8 cellular contexts compared by ENCODE assay signal in genomic region chr20:43590392-43591303, GRCh38. TPM values are rescaled to one million over a fixed set of nuclear protein-coding genes. Genes with fewer than 3 reads are reported as not detected.
DNase-seq lines count a peak whose midpoint lies in the region; ATAC-seq and TF ChIP-seq lines count a peak whose summit lies in the region.

Gene IFT52 (plus strand): TSS chr20:43590937. CDS start chr20:43594699, 3,762 bp downstream.

- H3K27ac ChIP-seq in DOHH2 (ENCODE audit: low read depth, low read length) (peak within 1 kb of the TSS; percentile 53), GM23338 (ENCODE audit: low read depth) (peak within 1 kb of the TSS; percentile 80; the same call in 1 of the 2 replicates), RWPE1 (peak within 1 kb of the TSS; percentile 84)

- CTCF ChIA-PET in RWPE1 (lab: Yijun Ruan, JAX): interaction anchor here (0.7 to 3.1 kb wide), 2 partner anchors 35 to 52 kb away, joined by 3 to 16 read pairs; no protein-coding TSS in a partner anchor

- ATAC-seq in GM23338: peak; percentile 95
- peak; percentile 96 to 99 (median 96) for ATAC-seq in natural killer cell

- H4K20me1 ChIP-seq in DOHH2 (ENCODE audit: control insufficient read depth, insufficient read depth, low read depth, low read length) (no peaks in the 10 kb centered on the region), GM23338 (replicated peaks; ENCODE audit: insufficient read depth) (0 out of 2 replicates have a peak, but pooled peaks cover 3% of the 10 kb centered on the region)

- peaks cover 13% of the 10 kb centered on the region for H3K36me3 Mint-ChIP-seq in GM23338 (ENCODE audit: low read depth)
- peaks cover 9% of the 10 kb centered on the region for H3K36me3 Mint-ChIP-seq in activated T-helper 2 cell treated with anti-CD3 and anti-CD28 coated beads, Interferon-gamma antibody, Interleukin-2, Interleukin-4, amounts not matched to agents 10 μg/mL and 5 μg/mL and 100 μg/mL, durations not matched to agents 14 hours and 24 hours and 36 hours (ENCODE audit: low read depth)
- H3K36me3 Mint-ChIP-seq in natural killer cell: no peaks in the 10 kb centered on the region

- H3K4me3 Mint-ChIP-seq in GM23338: peak within 1 kb of the TSS; percentile 94
- H3K4me3 Mint-ChIP-seq in activated T-helper 2 cell treated with anti-CD3 and anti-CD28 coated beads, Interferon-gamma antibody, Interleukin-2, Interleukin-4, amounts not matched to agents 10 μg/mL and 5 μg/mL and 100 μg/mL, durations not matched to agents 14 hours and 24 hours and 36 hours (ENCODE audit: low read depth): peak within 1 kb of the TSS; percentile 87
- H3K4me3 Mint-ChIP-seq in natural killer cell: peak within 1 kb of the TSS; percentile 95

- no peaks in the 10 kb centered on the region for H3K9me3 Mint-ChIP-seq in GM23338
- no peaks in the 10 kb centered on the region for H3K9me3 Mint-ChIP-seq in activated T-helper 2 cell treated with anti-CD3 and anti-CD28 coated beads, Interferon-gamma antibody, Interleukin-2, Interleukin-4, amounts not matched to agents 10 μg/mL and 5 μg/mL and 100 μg/mL, durations not matched to agents 14 hours and 24 hours and 36 hours
- no peaks in the 10 kb centered on the region for H3K9me3 Mint-ChIP-seq in natural killer cell

- H3K79me2 ChIP-seq in DOHH2 (ENCODE audit: control insufficient read depth, low read length): peaks cover 14% of the 10 kb centered on the region
- H3K79me2 ChIP-seq in GM23338 (replicated peaks; ENCODE audit: insufficient read depth): peaks cover 13% of the 10 kb centered on the region

- H3K4me3 ChIP-seq in DOHH2 (ENCODE audit: low read length): peak within 1 kb of the TSS; percentile 73
- H3K4me3 ChIP-seq in GM23338: peak within 1 kb of the TSS; percentile 84
- peak within 1 kb of the TSS; percentile 91 for H3K4me3 ChIP-seq in LNCaP clone FGC (ENCODE audit: low read depth, low read length)
- H3K4me3 ChIP-seq in fibroblast of mammary gland (ENCODE audit: control insufficient read depth, low read depth, low read length): peak within 1 kb of the TSS; percentile 90

- H3K4me1 Mint-ChIP-seq in GM23338 (peaks cover 8% of the 10 kb centered on the region), natural killer cell (peaks cover 19 to 21% of the 10 kb centered on the region in 2 donors)
- peaks cover 12% of the 10 kb centered on the region for H3K4me1 Mint-ChIP-seq in activated T-helper 2 cell treated with anti-CD3 and anti-CD28 coated beads, Interferon-gamma antibody, Interleukin-2, Interleukin-4, amounts not matched to agents 10 μg/mL and 5 μg/mL and 100 μg/mL, durations not matched to agents 14 hours and 24 hours and 36 hours (ENCODE audit: low read depth)

- no peaks in the 10 kb centered on the region for H3F3A ChIP-seq in DOHH2 (ENCODE audit: control insufficient read depth, insufficient read depth)
- H3F3A ChIP-seq in GM23338 (replicated peaks; ENCODE audit: low read depth): no peaks in the 10 kb centered on the region

- H3K4me2 ChIP-seq in DOHH2 (ENCODE audit: low read length) (peak within 1 kb of the TSS; percentile 77), GM23338 (peak within 1 kb of the TSS; percentile 95)

- peak within 1 kb of the TSS; percentile 98 for H3K27ac Mint-ChIP-seq in GM23338
- H3K27ac Mint-ChIP-seq in activated T-helper 2 cell treated with anti-CD3 and anti-CD28 coated beads, Interferon-gamma antibody, Interleukin-2, Interleukin-4, amounts not matched to agents 10 μg/mL and 5 μg/mL and 100 μg/mL, durations not matched to agents 14 hours and 24 hours and 36 hours: peak within 1 kb of the TSS; percentile 93
- H3K27ac Mint-ChIP-seq in natural killer cell: peak within 1 kb of the TSS; percentile 95 to 97

- POLR2A ChIA-PET in RWPE1 (lab: Yijun Ruan, JAX; ENCODE audit: low non-redundant PET): interaction anchor here (0.5 to 1.0 kb wide), 6 partner anchors 29 to 335 kb away, joined by 3 to 4 read pairs (median 3); no protein-coding TSS in a partner anchor

- H3K9me3 ChIP-seq in DOHH2 (ENCODE audit: control insufficient read depth, insufficient read depth, low read length): no peaks in the 10 kb centered on the region

- no peaks in the 10 kb centered on the region for H3K9me2 ChIP-seq in DOHH2 (replicated peaks; ENCODE audit: control insufficient read depth, low read length)
- no peaks in the 10 kb centered on the region for H3K9me2 ChIP-seq in GM23338 (ENCODE audit: insufficient read depth)

- H3K4me1 ChIP-seq in DOHH2 (ENCODE audit: control insufficient read depth, low read length): peaks cover 14% of the 10 kb centered on the region
- peaks cover 4% of the 10 kb centered on the region; the same call in 1 of the 2 replicates for H3K4me1 ChIP-seq in GM23338 (ENCODE audit: insufficient read depth)

- DNase-seq in GM23338 (ENCODE audit: low spot score): peak; percentile 97
- peak; percentile 80 for DNase-seq in LNCaP clone FGC (ENCODE audit: low read depth)
- DNase-seq in RWPE1 (ENCODE audit: low spot score): peak; percentile 98
- DNase-seq in activated T-helper 2 cell treated with anti-CD3 and anti-CD28 coated beads, Interferon-gamma antibody, Interleukin-2, Interleukin-4, amounts not matched to agents 10 μg/mL and 5 μg/mL and 100 μg/mL, durations not matched to agents 14 hours and 24 hours and 36 hours (ENCODE audit: low spot score): peak; percentile 85
- DNase-seq in fibroblast of mammary gland (ENCODE audit: low read depth): peak; percentile 90
- DNase-seq in natural killer cell: peak; percentile 81
- peak; percentile 89 for DNase-seq in stimulated activated naive CD4-positive, alpha-beta T cell treated with Interleukin-2 at 50 U/mL for 16 hours (lab: John Stamatoyannopoulos, UW)

- peak within 1 kb of the TSS; percentile 93 for H2AFZ ChIP-seq in GM23338

- H3K27me3 ChIP-seq in DOHH2 (ENCODE audit: control insufficient read depth, low read length) (peaks cover 2% of the 10 kb centered on the region; the same call in 1 of the 2 replicates), GM23338 (ENCODE audit: insufficient read depth) (no peaks in the 10 kb centered on the region)

- TF ChIP-seq CTCF in DOHH2 (IDR thresholded peaks at IDR 0.05; ENCODE audit: low read depth, low read length, poor library complexity, severe bottlenecking) (no peak), GM23338 (conservative IDR thresholded peaks at IDR 0.05; ENCODE audit: low read depth in 2 of 2) (no peak), LNCaP clone FGC (IDR thresholded peaks at IDR 0.05; ENCODE audit: control insufficient read depth, extremely low read depth, insufficient read depth) (no peak), RWPE1 (conservative IDR thresholded peaks at IDR 0.05; ENCODE audit: low read depth) (no peak), fibroblast of mammary gland (conservative IDR thresholded peaks at IDR 0.05; ENCODE audit: control insufficient read depth, insufficient read depth, low read depth, low read length) (no peak), natural killer cell (IDR thresholded peaks at IDR 0.05) (no peak)

- H3K36me3 ChIP-seq in DOHH2 (ENCODE audit: control insufficient read depth, low read length) (peaks cover 4% of the 10 kb centered on the region), GM23338 (ENCODE audit: insufficient read depth) (no peaks in the 10 kb centered on the region; the same call in 1 of the 2 replicates)

- H3K27me3 Mint-ChIP-seq in GM23338 (ENCODE audit: insufficient read depth, low read depth, poor library complexity): peaks cover 2% of the 10 kb centered on the region
- H3K27me3 Mint-ChIP-seq in activated T-helper 2 cell treated with anti-CD3 and anti-CD28 coated beads, Interferon-gamma antibody, Interleukin-2, Interleukin-4, amounts not matched to agents 10 μg/mL and 5 μg/mL and 100 μg/mL, durations not matched to agents 14 hours and 24 hours and 36 hours (ENCODE audit: low read depth): peaks cover under 1% of the 10 kb centered on the region
- H3K27me3 Mint-ChIP-seq in natural killer cell (ENCODE audit: low read depth in 2 of 2): peaks cover 0 to 7% of the 10 kb centered on the region in 2 donors

- intact Hi-C loops in activated T-helper 2 cell treated with anti-CD3 and anti-CD28 coated beads, Interferon-gamma antibody, Interleukin-2, Interleukin-4, amounts not matched to agents 10 μg/mL and 5 μg/mL and 100 μg/mL, durations not matched to agents 14 hours and 24 hours and 36 hours (cut with micrococcal nuclease): loop anchor here (1.0 to 5.0 kb wide), 3 partner anchors 76 to 722 kb away; partner anchors contain the start of genes FITM2 and SRSF6
- intact Hi-C loops in natural killer cell (cut with micrococcal nuclease): loop anchor here (2.0 kb wide), 1 partner anchor 134 kb away; the partner anchor contains the start of gene SRSF6

TF ChIP-seq in GM23338, 12 proteins besides CTCF, POLR2A, EP300 and RAD21:
- TF ChIP-seq CREB1 (CRISPR knock-in tag; IDR thresholded peaks at IDR 0.05; ENCODE audit: low read depth) (peak; percentile 91), JUNB (IDR thresholded peaks at IDR 0.05; ENCODE audit: unreplicated experiment) (no peak), POLR2AphosphoS5 (IDR thresholded peaks at IDR 0.05; ENCODE audit: low read depth) (peak; percentile 87)
TF ChIP-seq in GM23338: peak in this region for 2.

RNA-seq across cellular contexts. Expression of gene IFT52, which starts in this region (rescaled TPM):
- total RNA-seq in GM23338 (2014; rRNA removed; shearing (Covaris generic)): 26.8 and 30.4 TPM in 2 replicates
- polyA plus RNA-seq in GM23338 (2016; fragmentation: Nextera tagmentation; extraction: Ambion mirVana): 39.8 and 45.2 TPM in 2 replicates
- total RNA-seq in activated T-helper 2 cell treated with anti-CD3 and anti-CD28 coated beads, Interferon-gamma antibody, Interleukin-2, Interleukin-4, amounts not matched to agents 10 μg/mL and 5 μg/mL and 100 μg/mL, durations not matched to agents 14 hours and 24 hours and 36 hours: 17.7 and 19.0 TPM in 2 replicates
- total RNA-seq in natural killer cell: 10 to 100 TPM; 21.5 to 26.1 (median 22.4) TPM

Comparison
In these comparisons a context has a peak if more than half of its experiments do, and no peak if none do; other contexts are left out.
1. Peak in every context shown above with its lines: DNase-seq, ATAC-seq, H3K4me3 ChIP-seq and H3K27ac ChIP-seq.